26 cellular contexts compared by ENCODE assay signal in genomic region chr16:7590934-7591333, GRCh38.
"Had no signal": no experiment of that assay in that cellular context is flagged by ENCODE, and none has a peak within 500 bp of the region (broad histone marks: within the 10 kb centered on the region; RNA-seq: fewer than 3 reads in every experiment).

No MANE protein-coding gene starts in this region.

- H3K27me3 ChIP-seq: left lung, ovary, right atrium auricular region, sigmoid colon, tibial nerve, uterus had no signal

- H3K4me2 ChIP-seq: smooth muscle cell had no signal

- H3K27ac Mint-ChIP-seq: immature natural killer cell; naive B cell; natural killer cell; progenitor cell of endocrine pancreas; stimulated activated memory B cell treated with anti-CD40 and anti-IgM and Interleukin-4, amounts not matched to agents 10 μg/mL and 1 μg/mL and 100 μg/mL, for 72 hours; stimulated activated naive CD8-positive, alpha-beta T cell treated with anti-CD3 and anti-CD28 coated beads, Interleukin-15, amount 100 ng/mL, for 72 hours; type B pancreatic cell had no signal

- H3K36me3 ChIP-seq: left lung, lower lobe of right lung, ovary, right atrium auricular region, sigmoid colon, tibial nerve, uterus had no signal

- H3K27me3 Mint-ChIP-seq: naive B cell; progenitor cell of endocrine pancreas; stimulated activated memory B cell treated with anti-CD40 and anti-IgM and Interleukin-4, amounts not matched to agents 10 μg/mL and 1 μg/mL and 100 μg/mL, for 72 hours; stimulated activated naive CD8-positive, alpha-beta T cell treated with anti-CD3 and anti-CD28 coated beads, Interleukin-15, amount 100 ng/mL, for 72 hours; type B pancreatic cell had no signal

- H3K27ac ChIP-seq: left lung, lower lobe of right lung, ovary, right atrium auricular region, sigmoid colon, tibial nerve, uterus had no signal

- H3K4me3 ChIP-seq: left lung, lower lobe of right lung, ovary, right atrium auricular region, sigmoid colon, smooth muscle cell, tibial nerve, uterus had no signal

- DNase-seq: hypothalamus; immature natural killer cell; kidney; left colon; left lung; lower lobe of right lung; mammary epithelial cell; mesenchymal stem cell; naive B cell; natural killer cell; ovary; sigmoid colon; stimulated activated CD4-positive, alpha-beta T cell treated with anti-CD3 and anti-CD28 coated beads, Interleukin-1b, Interleukin-23, amount 100 ng/mL, for 48 hours; stimulated activated CD4-positive, alpha-beta T cell treated with anti-CD3 and anti-CD28 coated beads, Interleukin-2, amount 100 ng/mL, for 48 hours; stimulated activated CD4-positive, alpha-beta T cell treated with anti-CD3 and anti-CD28 coated beads, Interleukin-4, amount 100 ng/mL, for 4 hours; stimulated activated CD8-positive, alpha-beta memory T cell treated with anti-CD3 and anti-CD28 coated beads, Interleukin-4, amount 100 ng/mL, for 48 hours; stimulated activated naive CD4-positive, alpha-beta T cell treated with Interleukin-2 at 50 U/mL for 16 hours; stimulated activated naive CD8-positive, alpha-beta T cell treated with anti-CD3 and anti-CD28 coated beads, Interleukin-15, amount 100 ng/mL, for 72 hours; substantia nigra; uterus had no signal

- H3K4me1 Mint-ChIP-seq: immature natural killer cell; naive B cell; natural killer cell; stimulated activated memory B cell treated with anti-CD40 and anti-IgM and Interleukin-4, amounts not matched to agents 10 μg/mL and 1 μg/mL and 100 μg/mL, for 72 hours; stimulated activated naive CD8-positive, alpha-beta T cell treated with anti-CD3 and anti-CD28 coated beads, Interleukin-15, amount 100 ng/mL, for 72 hours had no signal

- H3K9me3 Mint-ChIP-seq: natural killer cell; stimulated activated memory B cell treated with anti-CD40 and anti-IgM and Interleukin-4, amounts not matched to agents 10 μg/mL and 1 μg/mL and 100 μg/mL, for 72 hours; type B pancreatic cell had no signal

- H3K4me3 Mint-ChIP-seq: immature natural killer cell; naive B cell; natural killer cell; stimulated activated memory B cell treated with anti-CD40 and anti-IgM and Interleukin-4, amounts not matched to agents 10 μg/mL and 1 μg/mL and 100 μg/mL, for 72 hours; stimulated activated naive CD8-positive, alpha-beta T cell treated with anti-CD3 and anti-CD28 coated beads, Interleukin-15, amount 100 ng/mL, for 72 hours; type B pancreatic cell had no signal

- H3K4me1 ChIP-seq: left lung, lower lobe of right lung, right atrium auricular region, sigmoid colon, tibial nerve, uterus had no signal

- H3K36me3 Mint-ChIP-seq: immature natural killer cell; naive B cell; natural killer cell; stimulated activated memory B cell treated with anti-CD40 and anti-IgM and Interleukin-4, amounts not matched to agents 10 μg/mL and 1 μg/mL and 100 μg/mL, for 72 hours; type B pancreatic cell had no signal

- H3K9me3 ChIP-seq: left lung, lower lobe of right lung, ovary, right atrium auricular region, sigmoid colon, tibial nerve, uterus had no signal
